ENCODE assay signal across 14 cellular contexts in genomic region chr4:163404080-163404479, GRCh38.
A peak's percentile ranks its signal among the peaks of the same experiment; 100 is the strongest.
DNase-seq lines count a peak whose midpoint lies in the region; ATAC-seq and TF ChIP-seq lines count a peak whose summit lies in the region.
"Had no signal": no experiment of that assay in that cellular context is flagged by ENCODE, and none has a peak within 500 bp of the region (broad histone marks: within the 10 kb centered on the region; RNA-seq: fewer than 3 reads in every experiment).

No MANE protein-coding gene starts in this region.

- DNase-seq in body of pancreas (no peak), retinal pigment epithelial cell (ENCODE audit: low read depth) (no peak), Karpas-422 (no peak), mammary epithelial cell (no peak)
- no peak for DNase-seq in activated CD4-positive, alpha-beta T cell treated with anti-CD3 and anti-CD28 coated beads for 48 hours
- DNase-seq: H7, NCI-H1048, NCI-H1694 had no signal

- CTCF ChIA-PET in mammary epithelial cell (lab: Charles Lee; ENCODE audit: low non-redundant PET): no interaction called here

- no peak overlapping the region for H3K4me3 ChIP-seq in HUES48 (ENCODE audit: low read depth, low read length)
- H3K4me3 ChIP-seq in body of pancreas: no peak overlapping the region
- peak overlapping the region in 2 of 3 donors; percentile 8 to 48 for H3K4me3 ChIP-seq in liver (ENCODE audit: low read depth in 1 of 3, low read length in 3 of 3)
- H3K4me3 ChIP-seq in retinal pigment epithelial cell (ENCODE audit: low read length): peak overlapping the region; percentile 30
- H3K4me3 ChIP-seq in Karpas-422 (ENCODE audit: low read length): no peak overlapping the region
- no peak overlapping the region for H3K4me3 ChIP-seq in mammary epithelial cell (replicated peaks in 1 of 3; ENCODE audit: insufficient read depth in 1 of 3, low read depth in 2 of 3, low read length in 3 of 3)
- H3K4me3 ChIP-seq: BLaER1, K562, SJSA1 had no signal

- TF ChIP-seq POLR2A in body of pancreas (IDR thresholded peaks at IDR 0.05): no peak

- 29 to 39% methylated on average over 1 of the region's 1 CpG for WGBS in body of pancreas, 2 donors
- 53% methylated on average over 1 of the region's 1 CpG for WGBS in liver
- WGBS in mammary epithelial cell (ENCODE audit: low coverage, missing lambda C conversion rate): 67% methylated on average over 1 of the region's 1 CpG

- H3K27me3 ChIP-seq in HUES48 (ENCODE audit: control insufficient read depth, insufficient read depth, low read length) (no peaks in the 10 kb centered on the region), body of pancreas (no peaks in the 10 kb centered on the region), liver (ENCODE audit: control insufficient read depth in 4 of 4, insufficient read depth in 4 of 4, low read length in 3 of 4) (no peaks in the 10 kb centered on the region), Karpas-422 (ENCODE audit: low read length) (no peaks in the 10 kb centered on the region), mammary epithelial cell (ENCODE audit: insufficient read depth, low read length) (peaks cover 2% of the 10 kb centered on the region)
- H3K27me3 ChIP-seq: BLaER1 had no signal

- no peak overlapping the region for H2AFZ ChIP-seq in Karpas-422 (ENCODE audit: low read length)
- no peak overlapping the region for H2AFZ ChIP-seq in mammary epithelial cell (ENCODE audit: low read depth, low read length)

- H4K20me1 ChIP-seq in Karpas-422 (ENCODE audit: insufficient read depth, low read depth, low read length) (no peaks in the 10 kb centered on the region), mammary epithelial cell (ENCODE audit: insufficient read depth, low read length) (no peaks in the 10 kb centered on the region)
- H4K20me1 ChIP-seq: BLaER1 had no signal

- H3K4me2 ChIP-seq in Karpas-422 (ENCODE audit: low read depth, low read length, poor library complexity, severe bottlenecking) (no peak overlapping the region), mammary epithelial cell (ENCODE audit: insufficient read depth, low read depth, low read length) (no peak overlapping the region)
- H3K4me2 ChIP-seq: BLaER1 had no signal

- H3K27ac ChIP-seq in HUES48 (ENCODE audit: low read depth, low read length) (peak overlapping the region; percentile 61), body of pancreas (peak overlapping the region in 2 of 4 donors; percentile 58 to 74), liver (ENCODE audit: low read depth in 1 of 2, low read length in 2 of 2) (no peak overlapping the region), Karpas-422 (ENCODE audit: low read length) (no peak overlapping the region), mammary epithelial cell (ENCODE audit: insufficient read depth, low read depth, low read length) (no peak overlapping the region)
- H3K27ac ChIP-seq: BLaER1, SJSA1 had no signal

- peaks cover 29% of the 10 kb centered on the region for H3K4me1 ChIP-seq in HUES48 (ENCODE audit: control insufficient read depth, insufficient read depth, low read length)
- peaks cover 8% of the 10 kb centered on the region for H3K4me1 ChIP-seq in body of pancreas
- peaks cover 0 to 6% (median 0%) of the 10 kb centered on the region in 4 donors for H3K4me1 ChIP-seq in liver (ENCODE audit: control insufficient read depth in 4 of 4, insufficient read depth in 4 of 4, low read length in 3 of 4)
- no peaks in the 10 kb centered on the region for H3K4me1 ChIP-seq in Karpas-422 (ENCODE audit: low read length)
- no peaks in the 10 kb centered on the region for H3K4me1 ChIP-seq in mammary epithelial cell (ENCODE audit: insufficient read depth, low read length)
- H3K4me1 ChIP-seq: BLaER1, SJSA1 had no signal

- H3K36me3 ChIP-seq in HUES48 (ENCODE audit: control insufficient read depth, insufficient read depth, low read length) (no peaks in the 10 kb centered on the region), body of pancreas (replicated peaks in 1 of 2; ENCODE audit: insufficient read depth in 1 of 2, low read depth in 2 of 2) (no peaks in the 10 kb centered on the region), liver (ENCODE audit: control insufficient read depth in 4 of 4, insufficient read depth in 3 of 4, low read depth in 1 of 4, low read length in 3 of 4) (no peaks in the 10 kb centered on the region), Karpas-422 (ENCODE audit: insufficient read depth, low read length) (no peaks in the 10 kb centered on the region), mammary epithelial cell (ENCODE audit: insufficient read depth, low read length) (no peaks in the 10 kb centered on the region)
- H3K36me3 ChIP-seq: BLaER1, SJSA1 had no signal

- in situ Hi-C loops in mammary epithelial cell (cut with MboI; ENCODE audit: low sequenced_read_pairs in 2 of 2): no loop called here

- H3K9me3 ChIP-seq in HUES48 (ENCODE audit: control insufficient read depth, insufficient read depth, low read length) (no peaks in the 10 kb centered on the region), body of pancreas (no peaks in the 10 kb centered on the region), liver (ENCODE audit: control insufficient read depth in 4 of 4, low read length in 3 of 4) (no peaks in the 10 kb centered on the region), Karpas-422 (ENCODE audit: low read length) (no peaks in the 10 kb centered on the region), mammary epithelial cell (replicated peaks; ENCODE audit: insufficient read depth, low read length) (no peaks in the 10 kb centered on the region)
- H3K9me3 ChIP-seq: BLaER1, SJSA1 had no signal

- dilution Hi-C loops in mammary epithelial cell (cut with HindIII; ENCODE audit: low sequenced_read_pairs): no loop called here

- no peak for TF ChIP-seq RAD21 in liver (IDR thresholded peaks at IDR 0.05)

- ATAC-seq in body of pancreas (peak; percentile 57), GM21825 (IDR thresholded peaks at IDR 0.05; ENCODE audit: unreplicated experiment) (no peak)
- ATAC-seq: K562 had no signal

- H3K9me2 ChIP-seq in Karpas-422 (replicated peaks; ENCODE audit: insufficient read depth, low read length): no peaks in the 10 kb centered on the region

- intact Hi-C loops in body of pancreas (cut with DNase I) (no loop called here), mammary epithelial cell (cut with micrococcal nuclease) (no loop called here)

- BruUV-seq in mammary epithelial cell (replicated peaks; lab: Mats Ljungman, UMichigan): no TSS peak

- TF ChIP-seq CTCF in body of pancreas (IDR thresholded peaks at IDR 0.05) (no peak), liver (IDR thresholded peaks at IDR 0.05; ENCODE audit: low read depth, low read length, missing input control) (no peak), retinal pigment epithelial cell (conservative IDR thresholded peaks at IDR 0.05; ENCODE audit: low read depth, low read length) (no peak), mammary epithelial cell (conservative IDR thresholded peaks at IDR 0.05 in 1 of 2, IDR thresholded peaks at IDR 0.05 in 1 of 2; ENCODE audit: extremely low read depth in 1 of 2, insufficient read depth in 1 of 2, low read depth in 1 of 2, low read length in 2 of 2) (no peak)

- H3K9ac ChIP-seq in HUES48 (ENCODE audit: low read depth, low read length): peak overlapping the region; percentile 4; the same call in 1 of the 2 replicates
- no peak overlapping the region for H3K9ac ChIP-seq in liver (ENCODE audit: low read depth in 1 of 2, low read length in 2 of 2)
- no peak overlapping the region for H3K9ac ChIP-seq in Karpas-422 (ENCODE audit: low read length)
- H3K9ac ChIP-seq in mammary epithelial cell (ENCODE audit: insufficient read depth, low read length): no peak overlapping the region
- H3K9ac ChIP-seq: BLaER1 had no signal

- H3K79me2 ChIP-seq in Karpas-422 (ENCODE audit: low read length): no peaks in the 10 kb centered on the region
- H3K79me2 ChIP-seq in mammary epithelial cell (ENCODE audit: insufficient read depth, low read length): no peaks in the 10 kb centered on the region

TF ChIP-seq in liver, 16 proteins besides CTCF, POLR2A, EP300 and RAD21:
- no peak for TF ChIP-seq EGR1 (IDR thresholded peaks at IDR 0.05; ENCODE audit: low read depth in 2 of 2)
- TF ChIP-seq, protein P1, sequence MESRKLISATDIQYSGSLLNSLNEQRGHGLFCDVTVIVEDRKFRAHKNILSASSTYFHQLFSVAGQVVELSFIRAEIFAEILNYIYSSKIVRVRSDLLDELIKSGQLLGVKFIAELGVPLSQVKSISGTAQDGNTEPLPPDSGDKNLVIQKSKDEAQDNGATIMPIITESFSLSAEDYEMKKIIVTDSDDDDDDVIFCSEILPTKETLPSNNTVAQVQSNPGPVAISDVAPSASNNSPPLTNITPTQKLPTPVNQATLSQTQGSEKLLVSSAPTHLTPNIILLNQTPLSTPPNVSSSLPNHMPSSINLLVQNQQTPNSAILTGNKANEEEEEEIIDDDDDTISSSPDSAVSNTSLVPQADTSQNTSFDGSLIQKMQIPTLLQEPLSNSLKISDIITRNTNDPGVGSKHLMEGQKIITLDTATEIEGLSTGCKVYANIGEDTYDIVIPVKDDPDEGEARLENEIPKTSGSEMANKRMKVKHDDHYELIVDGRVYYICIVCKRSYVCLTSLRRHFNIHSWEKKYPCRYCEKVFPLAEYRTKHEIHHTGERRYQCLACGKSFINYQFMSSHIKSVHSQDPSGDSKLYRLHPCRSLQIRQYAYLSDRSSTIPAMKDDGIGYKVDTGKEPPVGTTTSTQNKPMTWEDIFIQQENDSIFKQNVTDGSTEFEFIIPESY (IDR thresholded peaks at IDR 0.05): no peak
- TF ChIP-seq JUND (IDR thresholded peaks at IDR 0.05): no peak

Comparison
In these comparisons a context has a peak if more than half of its experiments do, and no peak if none do; other contexts are left out.
1. H3K4me3 ChIP-seq: peak in liver (2 of 3) and retinal pigment epithelial cell (single experiment); none in HUES48 (single experiment), body of pancreas (0 of 2), Karpas-422 (single experiment) and mammary epithelial cell (0 of 3).